Comparison of ENCODE assay signal across 6 cellular contexts in the genomic region with DNA sequence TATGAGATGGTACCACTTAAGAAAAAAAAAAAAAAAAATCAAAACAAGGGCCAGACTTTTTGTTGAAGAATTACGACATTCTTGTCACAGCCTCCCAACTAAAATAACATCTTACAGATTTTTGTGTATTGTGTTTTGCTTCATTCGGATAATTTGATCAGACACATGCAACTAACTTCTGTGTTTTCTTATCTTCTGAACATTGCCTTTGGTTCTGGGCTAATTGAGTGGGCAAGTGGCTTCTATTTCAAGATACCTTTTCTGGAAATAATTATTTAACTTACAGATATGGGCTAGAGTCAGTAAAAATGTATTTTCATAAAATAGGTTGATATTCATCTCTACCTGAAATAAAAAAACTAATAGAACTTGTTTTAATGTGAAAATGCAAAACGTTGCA.
"Had no signal": no experiment of that assay in that cellular context is flagged by ENCODE, and none has a peak within 500 bp of the region (broad histone marks: within the 10 kb centered on the region; RNA-seq: fewer than 3 reads in every experiment).

No MANE protein-coding gene starts in this region.

- H3K4me1 Mint-ChIP-seq: IgD-negative memory B cell had no signal

- H3K4me3 Mint-ChIP-seq: IgD-negative memory B cell had no signal

- H3K36me3 Mint-ChIP-seq: IgD-negative memory B cell had no signal

- H3K27ac ChIP-seq: HL-60 had no signal

- H3K27me3 Mint-ChIP-seq: IgD-negative memory B cell had no signal

- ATAC-seq: HepG2, K562 had no signal

- H3K27ac Mint-ChIP-seq: IgD-negative memory B cell had no signal

- H3K4me3 ChIP-seq: K562 had no signal

- DNase-seq: IMR-90, KBM-7 had no signal
